Comparison of ENCODE assay signal across 8 cellular contexts in the genomic region with DNA sequence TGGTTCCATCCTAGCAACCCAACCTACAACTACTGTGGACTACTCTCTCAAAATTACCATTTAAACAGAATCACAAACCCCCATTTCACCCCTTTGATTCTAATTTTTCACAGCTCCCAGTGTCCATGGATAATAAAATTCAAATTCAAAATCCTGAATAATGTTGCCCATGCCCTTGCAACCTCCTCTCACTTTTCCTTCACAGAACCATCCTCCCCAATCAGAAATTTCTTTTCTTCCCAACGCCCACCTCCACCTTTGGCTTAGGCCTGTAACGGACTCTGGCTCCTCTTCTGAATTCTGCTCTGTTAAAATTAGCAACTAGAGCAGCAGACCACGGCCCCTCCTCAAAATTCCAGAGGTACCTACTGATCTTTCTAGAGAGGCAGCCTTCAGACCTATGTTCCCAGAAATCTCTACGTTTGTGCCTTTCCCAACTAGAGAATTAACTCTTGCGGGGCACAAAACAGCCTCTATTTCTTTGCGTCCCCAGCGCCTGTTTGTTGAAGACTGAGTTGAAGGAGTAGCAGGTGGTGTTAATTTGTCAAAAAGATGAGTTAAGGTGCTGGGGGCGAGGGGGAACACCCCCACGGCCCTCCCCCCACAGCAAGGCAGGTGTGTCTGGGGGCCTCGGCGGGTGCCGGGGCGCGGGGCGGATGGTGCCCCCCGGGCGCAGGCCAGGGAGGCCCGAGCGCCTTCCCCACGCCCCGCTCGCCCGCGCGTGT. TPM values are rescaled to one million over a fixed set of nuclear protein-coding genes. Genes with fewer than 3 reads are reported as not detected.
DNase-seq lines count a peak whose midpoint lies in the region; TF ChIP-seq lines count a peak whose summit lies in the region.

No MANE protein-coding gene starts in this region.

- H3K36me3 Mint-ChIP-seq in nephron progenitor cell (ENCODE audit: low read depth): peaks cover 7% of the 10 kb centered on the region

- H3K27me3 Mint-ChIP-seq in nephron progenitor cell (ENCODE audit: low read depth, poor library complexity): peaks cover 7% of the 10 kb centered on the region

- H3K27ac ChIP-seq in coronary artery: peak overlapping the region; percentile 89 to 90

- peaks cover 2% of the 10 kb centered on the region for H3K9me3 Mint-ChIP-seq in nephron progenitor cell

- no peaks in the 10 kb centered on the region for H3K27me3 ChIP-seq in GM06990 (replicated peaks; ENCODE audit: control insufficient read depth, insufficient read depth, low read length)
- no peaks in the 10 kb centered on the region for H3K27me3 ChIP-seq in MG63

- peak overlapping the region; percentile 86 for H3K4me3 Mint-ChIP-seq in nephron progenitor cell

- H3K27ac Mint-ChIP-seq in nephron progenitor cell: peak overlapping the region; percentile 29

- H3K4me3 ChIP-seq in GM06990 (replicated peaks; ENCODE audit: low read depth, low read length): peak overlapping the region; percentile 84
- H3K4me3 ChIP-seq in MG63: peak overlapping the region; percentile 65
- peak overlapping the region; percentile 90 for H3K4me3 ChIP-seq in coronary artery

- H3K9me3 ChIP-seq in MG63: no peaks in the 10 kb centered on the region

- DNase-seq in GM06990 (ENCODE audit: extremely low read depth, insufficient read length) (no peak), MG63 (no peak), coronary artery (ENCODE audit: low spot score) (no peak), nephron progenitor cell (no peak), NCI-H187 treated with DMSO at 0.1 percent for 48 hours (lab: John Stamatoyannopoulos, UW) (no peak), AML-193 (lab: John Stamatoyannopoulos, UW) (no peak), NCI-H774 (lab: John Stamatoyannopoulos, UW) (no peak), epidermal melanocyte (ENCODE audit: insufficient read length, low spot score) (no peak)

- TF ChIP-seq CTCF in GM06990 (IDR thresholded peaks at IDR 0.05; ENCODE audit: insufficient read depth, low read length, poor library complexity, severe bottlenecking) (no peak), coronary artery (IDR thresholded peaks at IDR 0.05) (no peak), nephron progenitor cell (IDR thresholded peaks at IDR 0.05) (no peak)

- H3K36me3 ChIP-seq in GM06990 (ENCODE audit: control insufficient read depth, insufficient read depth, low read length): no peaks in the 10 kb centered on the region
- no peaks in the 10 kb centered on the region; the same call in 1 of the 2 replicates for H3K36me3 ChIP-seq in MG63

- H3K4me1 Mint-ChIP-seq in nephron progenitor cell: peaks cover 32% of the 10 kb centered on the region

RNA-seq across cellular contexts. Expression of a gene that starts 0.4 kb away (rescaled TPM):
- 32.8 and 53.5 TPM in 2 replicates for total RNA-seq in MG63 (2014; rRNA removed; shearing (Covaris generic); ENCODE audit: low replicate concordance)
